31 cellular contexts compared by ENCODE assay signal in the genomic region with DNA sequence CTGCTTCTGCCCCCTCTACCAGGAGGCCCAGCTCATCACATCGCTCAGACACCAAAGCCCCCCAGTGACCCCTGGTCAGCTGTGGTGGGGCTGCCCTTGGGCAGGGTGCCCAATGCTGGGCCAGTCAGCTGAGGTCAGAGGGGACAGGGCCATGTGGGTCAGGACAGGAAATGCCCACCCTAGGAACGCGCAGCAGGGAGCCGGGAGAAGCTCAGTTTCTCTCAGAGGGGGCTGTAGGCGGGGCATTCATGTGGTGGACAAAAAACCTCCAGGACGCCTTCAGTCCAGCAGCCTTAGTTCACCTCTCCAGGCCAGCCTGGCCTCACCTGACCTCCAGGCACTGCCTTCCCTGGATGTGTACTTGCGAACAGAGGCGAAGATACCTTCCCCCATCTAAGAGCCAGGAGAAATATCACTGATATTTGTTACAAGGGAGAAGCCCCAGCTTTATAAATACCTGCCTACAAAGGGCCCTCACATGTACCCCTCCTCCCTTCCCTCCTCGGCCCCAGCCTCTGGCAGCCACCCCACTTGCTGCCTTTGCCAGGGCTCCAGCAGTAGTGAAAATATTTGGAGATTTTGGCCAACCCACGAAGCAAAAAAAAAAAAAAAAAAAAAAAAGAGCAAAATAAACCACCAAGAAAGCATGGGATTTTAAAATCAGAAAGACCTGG. TPM values are rescaled to one million over a fixed set of nuclear protein-coding genes. Genes with fewer than 3 reads are reported as not detected.
DNase-seq lines count a peak whose midpoint lies in the region; ATAC-seq, FAIRE-seq and TF ChIP-seq lines count a peak whose summit lies in the region.
"Had no signal": no experiment of that assay in that cellular context is flagged by ENCODE, and none has a peak within 500 bp of the region (broad histone marks: within the 10 kb centered on the region; RNA-seq: fewer than 3 reads in every experiment).

No MANE protein-coding gene starts in this region.

- H2AFZ ChIP-seq in HepG2 (ENCODE audit: low read length): no peak overlapping the region
- H2AFZ ChIP-seq: PC-9 had no signal

- H3K27me3 ChIP-seq in HUES48 (ENCODE audit: control insufficient read depth, insufficient read depth, low read length) (no peaks in the 10 kb centered on the region), body of pancreas (no peaks in the 10 kb centered on the region), HepG2 (ENCODE audit: control insufficient read depth in 1 of 2, insufficient read depth in 2 of 2, low read length in 2 of 2) (0 out of 5 replicates have a peak, but pooled peaks cover 0 to 5% of the 10 kb centered on the region in 2 experiments), prostate gland (replicated peaks; ENCODE audit: insufficient read depth) (no peaks in the 10 kb centered on the region), vagina (no peaks in the 10 kb centered on the region)

- H3K27ac ChIP-seq in HUES48 (ENCODE audit: low read depth, low read length): peak overlapping the region; percentile 34
- H3K27ac ChIP-seq in body of pancreas: peak overlapping the region in 3 of 4 donors; percentile 34 to 71 (median 50)
- no peak overlapping the region for H3K27ac ChIP-seq in HepG2 (ENCODE audit: extremely low read length, insufficient read depth, low read length)
- peak overlapping the region; percentile 30 to 78 for H3K27ac ChIP-seq in prostate gland
- no peak overlapping the region for H3K27ac ChIP-seq in vagina
- H3K27ac ChIP-seq: PC-9, psoas muscle had no signal

- no peaks in the 10 kb centered on the region for H3K9me3 ChIP-seq in HUES48 (ENCODE audit: control insufficient read depth, insufficient read depth, low read length)
- H3K9me3 ChIP-seq in body of pancreas: no peaks in the 10 kb centered on the region
- no peaks in the 10 kb centered on the region for H3K9me3 ChIP-seq in HepG2 (ENCODE audit: low read length)
- no peaks in the 10 kb centered on the region for H3K9me3 ChIP-seq in prostate gland
- no peaks in the 10 kb centered on the region for H3K9me3 ChIP-seq in vagina
- H3K9me3 ChIP-seq: HAP-1, psoas muscle had no signal

- BruUV-seq in HepG2 (replicated peaks; lab: Mats Ljungman, UMichigan): no TSS peak

- no peaks in the 10 kb centered on the region for H4K20me1 ChIP-seq in HepG2 (ENCODE audit: insufficient read depth, low read length)

- POLR2A ChIA-PET in HepG2 (lab: Yijun Ruan, JAX): interaction anchor here (0.7 kb wide), 1 partner anchor 90 kb away, joined by 3 read pairs; no protein-coding TSS in a partner anchor

- H3K79me2 ChIP-seq in HepG2 (ENCODE audit: insufficient read depth, low read length): no peaks in the 10 kb centered on the region

- TF ChIP-seq RAD21 in HepG2 (CRISPR knock-in tag; IDR thresholded peaks at IDR 0.05): no peak

- no peak for TF ChIP-seq EP300 in HepG2 (IDR thresholded peaks at IDR 0.05; ENCODE audit: low read depth in 2 of 2, low read length in 2 of 2)
- TF ChIP-seq EP300 in HepG2 (CRISPR knock-in tag; IDR thresholded peaks at IDR 0.05; ENCODE audit: borderline replicate concordance): no peak

- no peaks in the 10 kb centered on the region for H3K36me3 ChIP-seq in HUES48 (ENCODE audit: control insufficient read depth, insufficient read depth, low read length)
- H3K36me3 ChIP-seq in body of pancreas (replicated peaks in 1 of 2; ENCODE audit: insufficient read depth in 1 of 2, low read depth in 2 of 2): no peaks in the 10 kb centered on the region
- no peaks in the 10 kb centered on the region for H3K36me3 ChIP-seq in HepG2 (replicated peaks in 1 of 2; ENCODE audit: control insufficient read depth in 1 of 2, insufficient read depth in 2 of 2, low read length in 2 of 2)
- H3K36me3 ChIP-seq in prostate gland: no peaks in the 10 kb centered on the region
- no peaks in the 10 kb centered on the region for H3K36me3 ChIP-seq in vagina
- H3K36me3 ChIP-seq: HAP-1 had no signal

- H3K4me1 ChIP-seq in HUES48 (ENCODE audit: control insufficient read depth, insufficient read depth, low read length) (peaks cover 35% of the 10 kb centered on the region), body of pancreas (peaks cover 39% of the 10 kb centered on the region), HepG2 (ENCODE audit: insufficient read depth, low read length) (peaks cover 50% of the 10 kb centered on the region), prostate gland (replicated peaks) (peaks cover 15% of the 10 kb centered on the region), vagina (peaks cover 19% of the 10 kb centered on the region)
- H3K4me1 ChIP-seq: HAP-1 had no signal

- intact Hi-C loops in body of pancreas (cut with DNase I): no loop called here
- intact Hi-C loops in HepG2 (cut with micrococcal nuclease; ENCODE audit: unreplicated experiment): loop anchor here (5.0 kb wide), 1 partner anchor 36 kb away; no protein-coding TSS in a partner anchor
- intact Hi-C loops in prostate gland (cut with DNase I): no loop called here
- intact Hi-C loops in vagina (cut with DNase I): no loop called here

- WGBS in body of pancreas, 2 donors: 51 to 72% methylated on average over 7 to 10 of the region's 10 CpGs
- 10% methylated on average over 8 of the region's 10 CpGs for WGBS in HepG2 (ENCODE audit: low lambda C conversion rate)
- WGBS in prostate gland: 61% methylated on average over 10 of the region's 10 CpGs

- FAIRE-seq in HepG2 (lab: Jason Lieb, UNC): no peak
- FAIRE-seq: astrocyte, G401.6, GM18507, K562 had no signal

- TF ChIP-seq CTCF in body of pancreas (IDR thresholded peaks at IDR 0.05) (no peak), HepG2 (CRISPR knock-in tag; IDR thresholded peaks at IDR 0.05) (no peak), prostate gland (IDR thresholded peaks at IDR 0.05) (no peak), vagina (IDR thresholded peaks at IDR 0.05) (no peak)

- ATAC-seq in body of pancreas: no peak
- no peak for ATAC-seq in HepG2
- ATAC-seq in HG03108 (IDR thresholded peaks at IDR 0.05; ENCODE audit: unreplicated experiment): no peak
- ATAC-seq: activated T-cell treated with anti-CD3 and anti-CD28 coated beads, Interleukin-2, amount 50 U/mL, for 72 hours; K562; left colon; psoas muscle; stimulated activated effector memory CD8-positive, alpha-beta T cell treated with anti-CD3 and anti-CD28 coated beads, Interleukin-12 subunit alpha, Interleukin-12 subunit beta, amount 100 ng/mL, for 72 hours had no signal

- H3K4me2 ChIP-seq in HepG2 (ENCODE audit: low read depth, low read length): no peak overlapping the region
- H3K4me2 ChIP-seq: PC-9 had no signal

- CTCF ChIA-PET in HepG2 (lab: Yijun Ruan, JAX; ENCODE audit: low intra/inter-chr PET ratio, low total read pairs): no interaction called here

- H3K4me3 ChIP-seq in HUES48 (ENCODE audit: low read depth, low read length) (no peak overlapping the region), body of pancreas (no peak overlapping the region), HepG2 (replicated peaks in 1 of 3; ENCODE audit: insufficient read depth in 1 of 3, low read depth in 2 of 3, low read length in 3 of 3) (no peak overlapping the region), prostate gland (no peak overlapping the region), vagina (no peak overlapping the region)
- H3K4me3 ChIP-seq: HAP-1, K562, PC-9, psoas muscle, skin epidermis had no signal

- TF ChIP-seq POLR2A in body of pancreas (IDR thresholded peaks at IDR 0.05): no peak
- no peak for TF ChIP-seq POLR2A in HepG2 (IDR thresholded peaks at IDR 0.05; ENCODE audit: insufficient read depth in 1 of 2, low read depth in 2 of 2, low read length in 2 of 2)
- no peak for TF ChIP-seq POLR2A in prostate gland (IDR thresholded peaks at IDR 0.05)
- TF ChIP-seq POLR2A in vagina (IDR thresholded peaks at IDR 0.05): no peak

- H3K9ac ChIP-seq in HUES48 (ENCODE audit: low read depth, low read length) (no peak overlapping the region), HepG2 (ENCODE audit: insufficient read depth, low read depth, low read length) (no peak overlapping the region)

- in situ Hi-C loops in HepG2 (cut with HindIII; ENCODE audit: extremely low pct_ligation_motif_present, low pct_unique_long_range_greater_than_20kb): no loop called here

- DNase-seq in body of pancreas (peak in 1 of 4 donors; percentile 31), HepG2 (ENCODE audit: low spot score) (no peak), prostate gland (ENCODE audit: low spot score) (no peak), AML-193 (lab: John Stamatoyannopoulos, UW) (no peak), vagina (ENCODE audit: extremely low spot score in 2 of 2) (no peak)
- no peak for DNase-seq in effector CD4-positive, alpha-beta T cell
- DNase-seq: activated CD4-positive, CD25-positive, alpha-beta regulatory T cell treated with anti-CD3 and anti-CD28 coated beads, Interleukin-2, amount 50 U/mL, for 72 hours; activated CD8-positive, alpha-beta memory T cell treated with anti-CD3 and anti-CD28 coated beads for 24 hours; activated T-cell treated with anti-CD3 and anti-CD28 coated beads, Interleukin-2, amount 50 U/mL, for 72 hours; CD4-positive, alpha-beta T cell; cerebellar nuclear complex; DMS153; glutamatergic neuron; left colon; MV-4-11; NCI-H1930; NCI-H345; PC-9; psoas muscle; SIG-M5; stimulated activated CD4-positive, alpha-beta T cell treated with anti-CD3 and anti-CD28 coated beads, Interleukin-2, amount 100 ng/mL, for 24 hours had no signal

RNA-seq across cellular contexts. Expression of a gene that starts 41.9 kb away (rescaled TPM):
- total RNA-seq in body of pancreas: 10 to 100 TPM in 1 of 2 donors, 1 to 10 TPM in 1; 7.0 to 16.2 TPM
- total RNA-seq in HepG2 (2016; rRNA removed; fragmentation: Illumina TruSeq; extraction: Trizol): 13.1 and 18.9 TPM in 2 replicates
- 11.1 and 14.7 TPM in 2 replicates for total RNA-seq in HepG2 (2016; cell fraction: cytosol; rRNA removed; fragmentation: Illumina TruSeq; extraction: Trizol; ENCODE audit: low read depth)
- total RNA-seq in HepG2 (2016; cell fraction: insoluble cytoplasmic fraction; rRNA removed; fragmentation: Illumina TruSeq; extraction: Trizol): 15.0 and 16.9 TPM in 2 replicates
- 23.7 TPM in 2 replicates for total RNA-seq in HepG2 (2016; cell fraction: membrane; rRNA removed; fragmentation: Illumina TruSeq; extraction: Trizol)
- total RNA-seq in HepG2 (2016; cell fraction: nucleus; rRNA removed; fragmentation: Illumina TruSeq; extraction: Trizol): 15.6 and 19.7 TPM in 2 replicates
- polyA plus RNA-seq in HepG2 (2011; rRNA removed): 17.0 and 26.8 TPM in 2 replicates
- polyA plus RNA-seq in HepG2 (2011; cell fraction: cytosol; rRNA removed): 12.8 and 29.8 TPM in 2 replicates
- 20.1 and 50.9 TPM in 2 replicates for polyA plus RNA-seq in HepG2 (2011; cell fraction: nucleus; rRNA removed)
- 16.4 and 22.2 TPM in 2 replicates for polyA plus RNA-seq in HepG2 (2012)
- polyA plus RNA-seq in HepG2 (2016; cell fraction: cytosol; fragmentation: Illumina TruSeq; extraction: Trizol; ENCODE audit: low read depth): 16.0 and 16.1 TPM in 2 replicates
- polyA plus RNA-seq in HepG2 (2016; cell fraction: insoluble cytoplasmic fraction; fragmentation: Illumina TruSeq; extraction: Trizol; ENCODE audit: low read depth): 15.2 and 21.6 TPM in 2 replicates
- polyA plus RNA-seq in HepG2 (2016; cell fraction: membrane; fragmentation: Illumina TruSeq; extraction: Trizol; ENCODE audit: low read depth): 20.3 and 26.3 TPM in 2 replicates
- 28.0 and 30.9 TPM in 2 replicates for polyA plus RNA-seq in HepG2 (2016; cell fraction: nucleus; fragmentation: Illumina TruSeq; extraction: Trizol; ENCODE audit: insufficient read depth, low read depth)
- polyA minus RNA-seq in HepG2 (2011; rRNA and poly(A)+ RNA removed; ENCODE audit: low replicate concordance): 0.70 and 23.3 TPM in 2 replicates
- 8.8 and 12.8 TPM in 2 replicates for polyA minus RNA-seq in HepG2 (2011; cell fraction: cytosol; rRNA and poly(A)+ RNA removed)
- 13.3 and 16.5 TPM in 2 replicates for polyA minus RNA-seq in HepG2 (2011; cell fraction: nucleus; rRNA and poly(A)+ RNA removed)
- total RNA-seq in prostate gland: 1 to 10 TPM; 4.6 to 6.2 TPM
- total RNA-seq in vagina: 14.7 TPM
- total RNA-seq: activated T-cell treated with anti-CD3 and anti-CD28 coated beads, Interleukin-2, amount 50 U/mL, for 72 hours; CD4-positive, alpha-beta T cell; psoas muscle; temporal lobe had no signal

Comparison
In these comparisons a context has a peak if more than half of its experiments do, and no peak if none do; other contexts are left out.
1. H3K27ac ChIP-seq: peak in HUES48 (single experiment), body of pancreas (3 of 4) and prostate gland (2 of 2); none in HepG2 (single experiment) and vagina (single experiment).